ENCODE assay signal across 9 cellular contexts in genomic region chr3:114411811-114412803, GRCh38.
A peak's percentile ranks its signal among the peaks of the same experiment; 100 is the strongest.
DNase-seq lines count a peak whose midpoint lies in the region; ATAC-seq, FAIRE-seq and TF ChIP-seq lines count a peak whose summit lies in the region.
"Had no signal": no experiment of that assay in that cellular context is flagged by ENCODE, and none has a peak within 500 bp of the region (broad histone marks: within the 10 kb centered on the region; RNA-seq: fewer than 3 reads in every experiment).

No MANE protein-coding gene starts in this region.

- DNase-seq in DMS 273 (lab: John Stamatoyannopoulos, UW; ENCODE audit: unreplicated experiment) (peak; percentile 36), DMS 273 treated with DMSO at 0.1 percent for 48 hours (lab: John Stamatoyannopoulos, UW) (no peak), astrocyte (ENCODE audit: low read depth) (peak; percentile 80), mucosa of descending colon (no peak), GDM1 (lab: John Stamatoyannopoulos, UW) (no peak), dedifferentiated amniotic fluid mesenchymal stem cell (ENCODE audit: extremely low spot score) (no peak), NCI-H2029 (lab: John Stamatoyannopoulos, UW) (no peak)

- H3K27me3 ChIP-seq in astrocyte (ENCODE audit: insufficient read depth, low read length) = no peaks in the 10 kb centered on the region

- peak overlapping the region; percentile 79 for H3K27ac ChIP-seq in astrocyte (ENCODE audit: low read depth, low read length)
- H3K27ac ChIP-seq: 22Rv1 had no signal

- H3K36me3 Mint-ChIP-seq in astrocyte (ENCODE audit: low read depth, unreplicated experiment) = no peaks in the 10 kb centered on the region

- H3K4me3 Mint-ChIP-seq in astrocyte (ENCODE audit: unreplicated experiment) = no peak overlapping the region

- peak overlapping the region; percentile 80 for H3K4me2 ChIP-seq in astrocyte (ENCODE audit: low read length)

- no peaks in the 10 kb centered on the region for H3K9me3 ChIP-seq in astrocyte (ENCODE audit: insufficient read depth, low read depth, low read length)
- no peaks in the 10 kb centered on the region for H3K9me3 ChIP-seq in mucosa of descending colon

- peak overlapping the region; percentile 1 for H2AFZ ChIP-seq in astrocyte (ENCODE audit: low read depth, low read length)

- no peaks in the 10 kb centered on the region for H3K36me3 ChIP-seq in astrocyte (ENCODE audit: insufficient read depth, low read length)
- no peaks in the 10 kb centered on the region for H3K36me3 ChIP-seq in mucosa of descending colon (ENCODE audit: low read depth)

- TF ChIP-seq CTCF in astrocyte (IDR thresholded peaks at IDR 0.05; ENCODE audit: insufficient read depth, low read depth, low read length) (no peak), mucosa of descending colon (IDR thresholded peaks at IDR 0.05) (no peak)

- H3K9ac ChIP-seq in astrocyte (ENCODE audit: low read length) = peak overlapping the region; percentile 67

- H3K4me1 Mint-ChIP-seq in astrocyte (ENCODE audit: low read depth, unreplicated experiment) = peaks cover 30% of the 10 kb centered on the region

- peak overlapping the region; percentile 6 for H3K27ac Mint-ChIP-seq in astrocyte (ENCODE audit: unreplicated experiment)

- H3K4me1 ChIP-seq in astrocyte (ENCODE audit: insufficient read depth, low read length) (peaks cover 43% of the 10 kb centered on the region), mucosa of descending colon (ENCODE audit: low read depth) (no peaks in the 10 kb centered on the region)

- peak; percentile 42 for ATAC-seq in HG03159 (IDR thresholded peaks at IDR 0.05; ENCODE audit: unreplicated experiment)
- ATAC-seq in mucosa of descending colon = peak; percentile 36

- H3K9me3 Mint-ChIP-seq in astrocyte (ENCODE audit: unreplicated experiment) = no peaks in the 10 kb centered on the region

- no peaks in the 10 kb centered on the region for H4K20me1 ChIP-seq in astrocyte (ENCODE audit: insufficient read depth, low read length)

- H3K27me3 Mint-ChIP-seq in astrocyte (ENCODE audit: low read depth, unreplicated experiment) = no peaks in the 10 kb centered on the region

- intact Hi-C loops in mucosa of descending colon (cut with DNase I, micrococcal nuclease) = no loop called here

- H3K4me3 ChIP-seq in astrocyte (ENCODE audit: insufficient read depth, low read depth, low read length) (peak overlapping the region; percentile 21), mucosa of descending colon (no peak overlapping the region)

- FAIRE-seq in astrocyte (lab: Jason Lieb, UNC) = peak; percentile 84

- peaks cover 21% of the 10 kb centered on the region for H3K79me2 ChIP-seq in astrocyte (ENCODE audit: insufficient read depth, low read length)

Comparison
In these comparisons a context has a peak if more than half of its experiments do, and no peak if none do; other contexts are left out.
1. DNase-seq: peak in DMS 273 (single experiment) and astrocyte (single experiment); none in DMS 273 treated with DMSO at 0.1 percent for 48 hours (single experiment), mucosa of descending colon (0 of 3), GDM1 (single experiment), dedifferentiated amniotic fluid mesenchymal stem cell (single experiment) and NCI-H2029 (single experiment).